Comparison of ENCODE assay signal across 1 cellular context in the genomic region with DNA sequence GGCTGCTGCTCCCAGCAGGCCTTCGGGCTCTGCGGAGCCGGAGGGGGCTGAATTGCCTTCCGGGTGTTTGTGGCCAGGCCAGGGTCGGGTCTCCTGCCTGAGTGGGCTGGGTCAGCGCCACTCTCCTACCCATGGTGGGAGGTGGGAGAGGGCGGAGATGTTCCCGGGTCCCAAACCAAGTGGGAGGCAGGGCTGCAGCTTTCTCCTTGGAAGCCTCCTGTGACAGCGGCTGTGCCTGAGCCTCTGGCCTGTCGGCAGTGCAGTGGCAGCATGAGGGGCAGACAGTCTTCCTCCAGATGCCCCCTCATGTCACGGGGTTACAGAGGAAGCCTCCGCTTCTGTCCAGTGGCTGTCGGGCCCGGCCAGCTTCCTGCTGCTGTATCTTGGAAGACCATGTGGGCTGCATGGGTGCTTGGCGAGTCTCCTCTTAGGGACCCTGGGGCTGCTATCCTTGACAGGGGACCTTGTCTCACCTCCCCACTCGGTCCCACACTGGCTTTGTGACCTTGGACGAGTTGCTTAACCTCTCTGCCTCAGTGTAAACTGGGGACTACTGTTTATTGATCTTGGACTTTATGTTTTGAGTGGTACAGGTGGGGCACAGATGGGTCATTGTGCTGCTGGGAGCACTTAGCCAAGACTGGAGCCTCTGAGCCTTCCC.
TF ChIP-seq lines count a peak whose summit lies in the region.

No MANE protein-coding gene starts in this region.

TF ChIP-seq in HCT116, 20 proteins besides CTCF, POLR2A, EP300 and RAD21 (continued from another document):
- TF ChIP-seq REST (IDR thresholded peaks at IDR 0.05; ENCODE audit: low read depth), result no peak
- no peak for TF ChIP-seq EZH2phosphoT487 (IDR thresholded peaks at IDR 0.05; ENCODE audit: borderline replicate concordance)
- no peak for TF ChIP-seq CBX3 (IDR thresholded peaks at IDR 0.05; ENCODE audit: low read depth)
